Comparison of ENCODE assay signal across 29 cellular contexts in the genomic region with DNA sequence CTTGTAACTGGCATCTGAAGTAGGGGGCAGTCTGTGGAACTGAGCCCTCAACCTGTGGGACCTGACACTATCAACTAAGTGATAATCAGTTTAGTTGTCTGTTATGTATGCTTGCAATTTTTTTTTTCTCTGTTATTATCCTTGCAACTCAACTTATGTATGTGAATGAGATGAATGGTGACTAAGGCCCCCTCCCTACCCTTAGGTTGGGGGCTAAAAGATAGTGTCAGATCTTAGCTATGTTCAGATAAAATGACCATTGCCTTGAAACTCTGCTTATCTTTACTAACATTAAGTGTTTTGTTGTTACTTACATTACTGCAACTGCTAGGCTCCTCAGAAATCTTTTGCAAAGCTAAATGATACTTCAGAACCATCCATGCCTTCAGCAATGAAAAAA.
"Had no signal": no experiment of that assay in that cellular context is flagged by ENCODE, and none has a peak within 500 bp of the region (broad histone marks: within the 10 kb centered on the region; RNA-seq: fewer than 3 reads in every experiment).

No MANE protein-coding gene starts in this region.

- H3K27ac Mint-ChIP-seq: activated CD4-positive, alpha-beta T cell treated with anti-CD3 and anti-CD28 coated beads for 36 hours; activated CD4-positive, alpha-beta T cell treated with anti-CD3 and anti-CD28 coated beads, Interleukin-2, amount 10 ng/mL, durations not matched to agents 7 days and 5 days; activated CD8-positive, alpha-beta T cell treated with anti-CD3 and anti-CD28 coated beads, Interleukin-2, amount 10 ng/mL, durations not matched to agents 7 days and 5 days; activated naive CD4-positive, alpha-beta T cell treated with anti-CD3 and anti-CD28 coated beads, Interleukin-2, amount 10 ng/mL, durations not matched to agents 7 days and 5 days; activated naive CD8-positive, alpha-beta T cell; activated naive CD8-positive, alpha-beta T cell treated with anti-CD3 and anti-CD28 coated beads, Interleukin-2, amount 50 U/mL, for 24 hours; activated T-cell treated with anti-CD3 and anti-CD28 coated beads, Interleukin-2, amount 50 U/mL, for 24 hours; brain; T-helper 1 cell treated with Interleukin-12 subunit alpha and Interleukin-12 subunit beta and Interleukin-4 antibody, amounts not matched to agents 30 μg/mL and 1 μg/mL, for 36 hours had no signal

- ATAC-seq: activated CD4-positive, alpha-beta T cell treated with anti-CD3 and anti-CD28 coated beads for 36 hours; activated CD4-positive, CD25-positive, alpha-beta regulatory T cell treated with anti-CD3 and anti-CD28 coated beads, Interleukin-2, amount 50 U/mL, for 24 hours; activated CD8-positive, alpha-beta T cell treated with anti-CD3 and anti-CD28 coated beads, Interleukin-2, amount 10 ng/mL, durations not matched to agents 7 days and 5 days; activated naive CD8-positive, alpha-beta T cell treated with anti-CD3 and anti-CD28 coated beads, Interleukin-2, amount 50 U/mL, for 24 hours; PC-3 had no signal

- DNase-seq: activated CD4-positive, alpha-beta T cell treated with anti-CD3 and anti-CD28 coated beads for 36 hours; activated CD4-positive, alpha-beta T cell treated with anti-CD3 and anti-CD28 coated beads, Interleukin-2, amount 10 ng/mL, durations not matched to agents 7 days and 5 days; activated CD4-positive, alpha-beta T cell treated with anti-CD3 and anti-CD28 coated beads, Interleukin-2, amount 50 U/mL, for 48 hours; activated CD8-positive, alpha-beta T cell treated with anti-CD3 and anti-CD28 coated beads, Interleukin-2, amount 10 ng/mL, durations not matched to agents 7 days and 5 days; activated effector memory CD4-positive, alpha-beta T cell treated with Interleukin-2 at 50 U/mL for 16 hours; activated naive CD4-positive, alpha-beta T cell treated with anti-CD3 and anti-CD28 coated beads, Interleukin-2, amount 10 ng/mL, durations not matched to agents 7 days and 5 days; activated naive CD8-positive, alpha-beta T cell treated with anti-CD3 and anti-CD28 coated beads, Interleukin-2, amount 50 U/mL, for 24 hours; activated T-cell treated with anti-CD3 and anti-CD28 coated beads, Interleukin-2, amount 50 U/mL, for 24 hours; anterior cingulate cortex; MM.1S; MV-4-11; NCI-H1092; NCI-H1436 treated with DMSO at 0.1 percent for 48 hours; NCI-H1694 treated with DMSO at 0.1 percent for 48 hours; NCI-H2029; NCI-H345; NCI-H526; NCI-H748 treated with DMSO at 0.1 percent for 48 hours; NK-92 treated with Interleukin-12 subunit alpha and Interleukin-12 subunit beta, amount 100 ng/mL, for 24 hours; PC-3; Peyer's patch; RPMI8226; SHP77 treated with DMSO at 0.1 percent for 48 hours; SK-N-SH had no signal

- H3K4me3 Mint-ChIP-seq: activated CD4-positive, alpha-beta T cell treated with anti-CD3 and anti-CD28 coated beads for 36 hours; activated CD4-positive, alpha-beta T cell treated with anti-CD3 and anti-CD28 coated beads, Interleukin-2, amount 10 ng/mL, durations not matched to agents 7 days and 5 days; activated CD8-positive, alpha-beta T cell treated with anti-CD3 and anti-CD28 coated beads, Interleukin-2, amount 10 ng/mL, durations not matched to agents 7 days and 5 days; activated naive CD4-positive, alpha-beta T cell treated with anti-CD3 and anti-CD28 coated beads, Interleukin-2, amount 10 ng/mL, durations not matched to agents 7 days and 5 days; activated naive CD8-positive, alpha-beta T cell; activated naive CD8-positive, alpha-beta T cell treated with anti-CD3 and anti-CD28 coated beads, Interleukin-2, amount 50 U/mL, for 24 hours; activated T-cell treated with anti-CD3 and anti-CD28 coated beads, Interleukin-2, amount 50 U/mL, for 24 hours; brain; T-helper 1 cell treated with Interleukin-12 subunit alpha and Interleukin-12 subunit beta and Interleukin-4 antibody, amounts not matched to agents 30 μg/mL and 1 μg/mL, for 36 hours; T-helper 2 cell treated with Interferon-gamma antibody and Interleukin-4, amounts not matched to agents 5 μg/mL and 100 μg/mL, for 36 hours had no signal

- H3K9me3 Mint-ChIP-seq: activated naive CD8-positive, alpha-beta T cell treated with anti-CD3 and anti-CD28 coated beads, Interleukin-2, amount 50 U/mL, for 24 hours; activated T-cell treated with anti-CD3 and anti-CD28 coated beads, Interleukin-2, amount 50 U/mL, for 24 hours; brain; T-helper 1 cell treated with Interleukin-12 subunit alpha and Interleukin-12 subunit beta and Interleukin-4 antibody, amounts not matched to agents 30 μg/mL and 1 μg/mL, for 36 hours had no signal

- H3K27me3 Mint-ChIP-seq: activated CD4-positive, alpha-beta T cell treated with anti-CD3 and anti-CD28 coated beads for 36 hours; activated CD4-positive, alpha-beta T cell treated with anti-CD3 and anti-CD28 coated beads, Interleukin-2, amount 10 ng/mL, durations not matched to agents 7 days and 5 days; activated naive CD4-positive, alpha-beta T cell treated with anti-CD3 and anti-CD28 coated beads, Interleukin-2, amount 10 ng/mL, durations not matched to agents 7 days and 5 days; activated naive CD8-positive, alpha-beta T cell; activated naive CD8-positive, alpha-beta T cell treated with anti-CD3 and anti-CD28 coated beads, Interleukin-2, amount 50 U/mL, for 24 hours; activated T-cell treated with anti-CD3 and anti-CD28 coated beads, Interleukin-2, amount 50 U/mL, for 24 hours; brain had no signal
